In genomic region chr18:79129120-79129519, GRCh38 we compare ENCODE assay signal across 23 cellular contexts. TPM values are rescaled to one million over a fixed set of nuclear protein-coding genes. Genes with fewer than 3 reads are reported as not detected.
A peak's percentile ranks its signal among the peaks of the same experiment; 100 is the strongest.
DNase-seq lines count a peak whose midpoint lies in the region; FAIRE-seq and TF ChIP-seq lines count a peak whose summit lies in the region.
"Had no signal": no experiment of that assay in that cellular context is flagged by ENCODE, and none has a peak within 500 bp of the region (broad histone marks: within the 10 kb centered on the region; RNA-seq: fewer than 3 reads in every experiment).

No MANE protein-coding gene starts in this region.

- H4K12ac ChIP-seq in trophoblast cell (ENCODE audit: low read depth, low read length), result no peak overlapping the region

- no peak overlapping the region for H3K18ac ChIP-seq in trophoblast cell (ENCODE audit: low read length)

- DNase-seq in D721Med (ENCODE audit: insufficient read length, low spot score), result no peak
- peak; percentile 27 for DNase-seq in fibroblast of gingiva (ENCODE audit: low read depth)
- DNase-seq in trophoblast cell, result no peak
- no peak for DNase-seq in DMS114 treated with DMSO at 0.1 percent for 48 hours (lab: John Stamatoyannopoulos, UW; ENCODE audit: unreplicated experiment)
- DNase-seq in urothelium cell line (ENCODE audit: low spot score), result no peak
- no peak for DNase-seq in NCI-H1694 (lab: John Stamatoyannopoulos, UW)
- DNase-seq: Caco-2; CD4-positive, CD25-positive, alpha-beta regulatory T cell; CD8-positive, alpha-beta T cell; DMS 273 treated with DMSO at 0.1 percent for 48 hours; DMS53; DND-41; GOT3; HFFc6 had no signal

- H2BK5ac ChIP-seq in trophoblast cell (ENCODE audit: low read depth, low read length, poor library complexity), result no peak overlapping the region

- H3K79me1 ChIP-seq in trophoblast cell (ENCODE audit: low read length), result no peaks in the 10 kb centered on the region

- no peak overlapping the region for H3K4ac ChIP-seq in trophoblast cell (ENCODE audit: low read depth, low read length)

- no CpG with 5 or more reads among the region's 3 CpGs for WGBS in trophoblast cell (ENCODE audit: extremely low coverage, insufficient coverage, insufficient read length)

- no peak overlapping the region for H3K14ac ChIP-seq in trophoblast cell (ENCODE audit: low read length)

- H2BK12ac ChIP-seq in trophoblast cell (ENCODE audit: low read length), result no peak overlapping the region

- no peaks in the 10 kb centered on the region for H3K79me2 ChIP-seq in trophoblast cell (ENCODE audit: control insufficient read depth, insufficient read depth, low read length, poor library complexity)

- no peak overlapping the region for H3K4me3 ChIP-seq in trophoblast cell (ENCODE audit: low read depth, low read length)
- H3K4me3 ChIP-seq in subcutaneous abdominal adipose tissue (ENCODE audit: low read depth in 1 of 5, low read length in 5 of 5), result no peak overlapping the region
- H3K4me3 ChIP-seq: BLaER1, HAP-1 had no signal

- H3K27me3 ChIP-seq in trophoblast cell (ENCODE audit: insufficient read depth, low read length), result no peaks in the 10 kb centered on the region
- H3K27me3 ChIP-seq in subcutaneous abdominal adipose tissue (ENCODE audit: control insufficient read depth in 5 of 5, insufficient read depth in 4 of 5, low read length in 5 of 5), result no peaks in the 10 kb centered on the region
- H3K27me3 ChIP-seq: BLaER1 had no signal

- FAIRE-seq in D721Med (lab: Jason Lieb, UNC) (peak; percentile 16), urothelium cell line (lab: Jason Lieb, UNC) (no peak)
- FAIRE-seq: A204.1, G401.6, GM12892, H54 had no signal

- H2AFZ ChIP-seq in trophoblast cell (ENCODE audit: insufficient read depth, low read length, poor library complexity), result no peak overlapping the region

- H3K9me3 ChIP-seq in trophoblast cell (ENCODE audit: insufficient read depth, low read depth, low read length) (no peaks in the 10 kb centered on the region), subcutaneous abdominal adipose tissue (ENCODE audit: control insufficient read depth in 5 of 5, low read length in 5 of 5) (no peaks in the 10 kb centered on the region)
- H3K9me3 ChIP-seq: BLaER1, Caco-2, HAP-1 had no signal

- H2AK5ac ChIP-seq in trophoblast cell (ENCODE audit: low read length), result no peak overlapping the region

- no peak overlapping the region for H3K4me2 ChIP-seq in trophoblast cell (ENCODE audit: low read length)
- H3K4me2 ChIP-seq: BLaER1 had no signal

- no peak overlapping the region for H2BK120ac ChIP-seq in trophoblast cell (ENCODE audit: insufficient read depth, low read length, poor library complexity)

- H3K4me1 ChIP-seq in trophoblast cell (ENCODE audit: control insufficient read depth in 1 of 2, insufficient read depth in 2 of 2, low read length in 2 of 2) (no peaks in the 10 kb centered on the region), subcutaneous abdominal adipose tissue (ENCODE audit: control insufficient read depth in 5 of 5, insufficient read depth in 5 of 5, low read length in 5 of 5) (peaks cover 5 to 13% (median 9%) of the 10 kb centered on the region in 5 donors)
- H3K4me1 ChIP-seq: BLaER1, Caco-2, HAP-1 had no signal

- no peak overlapping the region for H4K8ac ChIP-seq in trophoblast cell (ENCODE audit: low read depth, low read length)

- H3K36me3 ChIP-seq in trophoblast cell (ENCODE audit: control insufficient read depth in 1 of 2, insufficient read depth in 2 of 2, low read length in 2 of 2) (peaks cover 0 to 2% of the 10 kb centered on the region in 2 experiments), subcutaneous abdominal adipose tissue (ENCODE audit: control insufficient read depth in 5 of 5, insufficient read depth in 5 of 5, low read length in 5 of 5) (peaks cover 7 to 21% (median 15%) of the 10 kb centered on the region in 5 donors)
- H3K36me3 ChIP-seq: HAP-1 had no signal

- peak overlapping the region; percentile 25 for H3K9ac ChIP-seq in trophoblast cell (ENCODE audit: low read length)
- H3K9ac ChIP-seq in subcutaneous abdominal adipose tissue (ENCODE audit: low read length in 5 of 5), result no peak overlapping the region
- H3K9ac ChIP-seq: BLaER1 had no signal

- H3K23ac ChIP-seq in trophoblast cell (ENCODE audit: low read length), result no peak overlapping the region

- no peak overlapping the region for H3K27ac ChIP-seq in trophoblast cell (ENCODE audit: low read depth, low read length)
- peak overlapping the region; percentile 77 for H3K27ac ChIP-seq in subcutaneous abdominal adipose tissue (ENCODE audit: low read depth, low read length)
- H3K27ac ChIP-seq: 22Rv1, BLaER1, C4-2B had no signal

- TF ChIP-seq CTCF in D721Med (IDR thresholded peaks at IDR 0.05; ENCODE audit: insufficient read depth, missing control alignments), result no peak

- no peak overlapping the region for H4K91ac ChIP-seq in trophoblast cell (ENCODE audit: low read depth, low read length)

RNA-seq across cellular contexts. Expression of gene ATP9B, which starts 59.9 kb away (rescaled TPM):
- polyA plus RNA-seq in trophoblast cell (2013), result 6.8 and 7.0 TPM in 2 replicates
